Comparison of ENCODE assay signal across 35 cellular contexts in the genomic region with DNA sequence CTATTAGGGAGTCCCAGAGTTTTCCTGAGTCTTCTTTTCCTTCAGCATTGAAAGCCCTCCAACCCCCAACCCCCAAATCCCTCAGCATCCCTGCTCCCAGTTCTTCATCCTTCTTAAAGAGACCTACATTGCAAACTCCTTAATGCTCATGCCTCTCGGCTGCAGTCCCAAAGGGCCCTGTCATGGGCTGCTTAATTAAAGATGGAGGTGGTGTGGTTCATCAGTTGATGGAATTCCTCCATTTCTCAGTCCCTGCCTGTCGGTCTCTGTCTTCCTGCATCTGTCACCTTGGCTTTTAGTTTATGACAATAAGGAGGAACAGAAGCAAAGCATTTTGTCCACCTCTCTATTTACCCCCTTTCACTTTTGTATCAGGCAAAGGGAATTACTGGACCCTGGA. TPM values are rescaled to one million over a fixed set of nuclear protein-coding genes. Genes with fewer than 3 reads are reported as not detected.
"Had no signal": no experiment of that assay in that cellular context is flagged by ENCODE, and none has a peak within 500 bp of the region (broad histone marks: within the 10 kb centered on the region; RNA-seq: fewer than 3 reads in every experiment).

No MANE protein-coding gene starts in this region.

- H3K9ac ChIP-seq: KMS-11 had no signal

- H3K4me1 Mint-ChIP-seq: activated CD4-positive, alpha-beta T cell treated with anti-CD3 and anti-CD28 coated beads for 36 hours; activated CD4-positive, alpha-beta T cell treated with anti-CD3 and anti-CD28 coated beads, Interleukin-2, amount 10 ng/mL, durations not matched to agents 7 days and 5 days; activated naive CD8-positive, alpha-beta T cell treated with anti-CD3 and anti-CD28 coated beads for 36 hours; central memory CD8-positive, alpha-beta T cell had no signal

- H3K4me1 ChIP-seq: ascending aorta, SJCRH30 had no signal

- H2AFZ ChIP-seq: PC-9 had no signal

- ATAC-seq: activated CD4-positive, alpha-beta T cell treated with anti-CD3 and anti-CD28 coated beads for 36 hours; activated CD4-positive, CD25-positive, alpha-beta regulatory T cell treated with anti-CD3 and anti-CD28 coated beads, Interleukin-2, amount 50 U/mL, for 24 hours; activated CD8-positive, alpha-beta T cell treated with anti-CD3 and anti-CD28 coated beads, Interleukin-2, amount 10 ng/mL, durations not matched to agents 7 days and 5 days; WTC11 had no signal

- H3K27ac Mint-ChIP-seq: activated CD4-positive, alpha-beta T cell treated with anti-CD3 and anti-CD28 coated beads for 36 hours; activated CD4-positive, alpha-beta T cell treated with anti-CD3 and anti-CD28 coated beads, Interleukin-2, amount 10 ng/mL, durations not matched to agents 7 days and 5 days; activated CD8-positive, alpha-beta T cell treated with anti-CD3 and anti-CD28 coated beads, Interleukin-2, amount 10 ng/mL, durations not matched to agents 7 days and 5 days; activated naive CD8-positive, alpha-beta T cell treated with anti-CD3 and anti-CD28 coated beads for 36 hours; T-helper 1 cell treated with Interleukin-12 subunit alpha and Interleukin-12 subunit beta and Interleukin-4 antibody, amounts not matched to agents 30 μg/mL and 1 μg/mL, for 36 hours; T-helper 2 cell treated with Interferon-gamma antibody and Interleukin-4, amounts not matched to agents 5 μg/mL and 100 μg/mL, for 36 hours; WTC11 had no signal

- DNase-seq: activated CD4-positive, alpha-beta T cell treated with anti-CD3 and anti-CD28 coated beads for 36 hours; activated CD4-positive, alpha-beta T cell treated with anti-CD3 and anti-CD28 coated beads, Interleukin-2, amount 10 ng/mL, durations not matched to agents 7 days and 5 days; activated CD4-positive, alpha-beta T cell treated with anti-CD3 and anti-CD28 coated beads, Interleukin-2, amount 50 U/mL, for 48 hours; activated CD8-positive, alpha-beta T cell treated with anti-CD3 and anti-CD28 coated beads, Interleukin-2, amount 10 ng/mL, durations not matched to agents 7 days and 5 days; activated effector memory CD4-positive, alpha-beta T cell treated with Interleukin-2 at 50 U/mL for 16 hours; activated naive CD4-positive, alpha-beta T cell; activated naive CD4-positive, alpha-beta T cell treated with anti-CD3 and anti-CD28 coated beads, Interleukin-2, amount 50 U/mL, for 16 hours; activated naive CD8-positive, alpha-beta T cell treated with anti-CD3 and anti-CD28 coated beads for 36 hours; activated T-cell treated with anti-CD3 and anti-CD28 coated beads, Interleukin-2, amount 50 U/mL, for 48 hours; amniotic stem cell; MM.1S; MV-4-11; NCI-H1092; NCI-H1436 treated with DMSO at 0.1 percent for 48 hours; NCI-H1694 treated with DMSO at 0.1 percent for 48 hours; NCI-H2029; NCI-H345; NCI-H524 treated with DMSO at 0.1 percent for 48 hours; NK-92 treated with Interleukin-12 subunit alpha and Interleukin-12 subunit beta, amount 100 ng/mL, for 24 hours; PC-9; SHP77; SJCRH30 had no signal

- H3K4me2 ChIP-seq: KMS-11, PC-9 had no signal

- H3K36me3 Mint-ChIP-seq: activated naive CD8-positive, alpha-beta T cell treated with anti-CD3 and anti-CD28 coated beads for 36 hours; WTC11 had no signal

- H3K36me3 ChIP-seq: ascending aorta, cardiac muscle cell, SJCRH30 had no signal

- H3K27me3 ChIP-seq: ascending aorta, cardiac muscle cell had no signal

- H3K4me3 ChIP-seq: ascending aorta, cardiac muscle cell, PC-9, SJCRH30, SK-N-MC had no signal

- H3K4me3 Mint-ChIP-seq: activated CD4-positive, alpha-beta T cell treated with anti-CD3 and anti-CD28 coated beads for 36 hours; activated CD4-positive, alpha-beta T cell treated with anti-CD3 and anti-CD28 coated beads, Interleukin-2, amount 10 ng/mL, durations not matched to agents 7 days and 5 days; activated CD8-positive, alpha-beta T cell treated with anti-CD3 and anti-CD28 coated beads, Interleukin-2, amount 10 ng/mL, durations not matched to agents 7 days and 5 days; activated naive CD8-positive, alpha-beta T cell treated with anti-CD3 and anti-CD28 coated beads for 36 hours; central memory CD8-positive, alpha-beta T cell; T-helper 1 cell treated with Interleukin-12 subunit alpha and Interleukin-12 subunit beta and Interleukin-4 antibody, amounts not matched to agents 30 μg/mL and 1 μg/mL, for 36 hours; T-helper 2 cell treated with Interferon-gamma antibody and Interleukin-4, amounts not matched to agents 5 μg/mL and 100 μg/mL, for 36 hours; WTC11 had no signal

- H3K9me3 Mint-ChIP-seq: activated CD4-positive, alpha-beta T cell treated with anti-CD3 and anti-CD28 coated beads, Interleukin-2, amount 10 ng/mL, durations not matched to agents 7 days and 5 days; activated naive CD8-positive, alpha-beta T cell treated with anti-CD3 and anti-CD28 coated beads for 36 hours; central memory CD8-positive, alpha-beta T cell; T-helper 1 cell treated with Interleukin-12 subunit alpha and Interleukin-12 subunit beta and Interleukin-4 antibody, amounts not matched to agents 30 μg/mL and 1 μg/mL, for 36 hours; T-helper 2 cell treated with Interferon-gamma antibody and Interleukin-4, amounts not matched to agents 5 μg/mL and 100 μg/mL, for 36 hours; WTC11 had no signal

- H3K27ac ChIP-seq: ascending aorta, cardiac muscle cell, KMS-11, PC-9, SJCRH30, SK-N-MC had no signal

- H3K9me3 ChIP-seq: ascending aorta, SJCRH30 had no signal

RNA-seq across cellular contexts. Expression of gene FOXI1, which starts 2.0 kb away (rescaled TPM):
- total RNA-seq: activated CD4-positive, alpha-beta T cell treated with anti-CD3 and anti-CD28 coated beads for 36 hours; activated CD4-positive, alpha-beta T cell treated with anti-CD3 and anti-CD28 coated beads, Interleukin-2, amount 10 ng/mL, durations not matched to agents 7 days and 5 days; activated CD8-positive, alpha-beta T cell treated with anti-CD3 and anti-CD28 coated beads, Interleukin-2, amount 10 ng/mL, durations not matched to agents 7 days and 5 days; activated naive CD8-positive, alpha-beta T cell treated with anti-CD3 and anti-CD28 coated beads for 36 hours; ascending aorta; cardiac muscle cell; LHCN-M2; NCI-H460; OCI-LY7; PC-9; RPMI7951; SJCRH30; WTC11 had no signal
- polyA plus RNA-seq: cardiac muscle cell had no signal
